In the genomic region with DNA sequence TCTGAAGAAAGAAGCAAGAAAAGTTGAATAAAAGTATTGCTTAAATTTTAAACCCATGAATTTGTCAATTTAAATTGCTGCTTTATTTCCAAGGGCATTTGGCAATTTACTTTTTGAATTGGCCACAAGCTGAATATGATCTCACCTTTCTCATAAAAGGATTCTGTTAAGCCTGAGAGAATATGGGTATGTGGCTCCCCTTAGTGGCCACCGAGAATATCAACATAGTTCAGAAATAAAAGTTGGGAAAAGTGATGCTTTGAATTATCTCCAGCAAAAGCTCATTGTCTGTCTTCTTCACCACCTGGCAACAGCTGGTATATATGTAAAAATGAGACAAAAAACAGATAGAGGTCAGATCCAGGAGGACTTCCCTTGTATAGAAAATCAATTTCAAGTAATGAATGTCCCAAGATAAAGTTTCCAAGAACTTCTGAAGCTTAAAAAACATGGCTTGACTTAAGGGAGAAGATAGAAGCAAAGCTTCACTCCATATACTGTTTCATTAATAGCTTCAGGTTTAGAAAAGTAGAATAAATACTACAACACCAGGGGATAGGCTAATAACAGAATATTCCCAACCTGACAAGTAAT, we compare ENCODE assay signal across 8 cellular contexts.
A peak's percentile ranks its signal among the peaks of the same experiment; 100 is the strongest.
DNase-seq lines count a peak whose midpoint lies in the region; ATAC-seq and TF ChIP-seq lines count a peak whose summit lies in the region.

No MANE protein-coding gene starts in this region.

- peaks cover 5% of the 10 kb centered on the region for H3F3A ChIP-seq in smooth muscle cell (ENCODE audit: low read depth)

- ATAC-seq in GM19467 (IDR thresholded peaks at IDR 0.05; ENCODE audit: unreplicated experiment) (peak; percentile 70), foreskin keratinocyte (peak; percentile 78)

- TF ChIP-seq CTCF in foreskin keratinocyte (conservative IDR thresholded peaks at IDR 0.05) (peak; percentile 87), smooth muscle cell (IDR thresholded peaks at IDR 0.05; ENCODE audit: borderline replicate concordance, insufficient read depth, poor library complexity, severe bottlenecking) (peak; percentile 80), stomach (IDR thresholded peaks at IDR 0.05) (peak in 2 of 7 experiments; percentile 36 to 44)

- H3K4me3 ChIP-seq in smooth muscle cell = no peak overlapping the region
- no peak overlapping the region for H3K4me3 ChIP-seq in stomach
- H3K4me3 ChIP-seq in MG63 = no peak overlapping the region

- peak; percentile 12 for DNase-seq in Daoy (ENCODE audit: low read depth)
- DNase-seq in HT-29 (ENCODE audit: low spot score) = peak; percentile 44
- DNase-seq in SKM-1 (lab: John Stamatoyannopoulos, UW; ENCODE audit: unreplicated experiment) = peak; percentile 45
- peak in 1 of 2 donors; percentile 32 for DNase-seq in foreskin keratinocyte
- no peak for DNase-seq in smooth muscle cell (lab: John Stamatoyannopoulos, UW; ENCODE audit: unreplicated experiment)
- no peak for DNase-seq in stomach
- DNase-seq in MG63 = no peak

- no peaks in the 10 kb centered on the region for H3K9me3 ChIP-seq in smooth muscle cell (replicated peaks; ENCODE audit: low read depth)
- H3K9me3 ChIP-seq in stomach = no peaks in the 10 kb centered on the region
- no peaks in the 10 kb centered on the region for H3K9me3 ChIP-seq in MG63

- no peak overlapping the region for H3K9ac ChIP-seq in smooth muscle cell (ENCODE audit: low read depth)

- no peak overlapping the region for H2AFZ ChIP-seq in smooth muscle cell (ENCODE audit: low read depth)

- no peaks in the 10 kb centered on the region for H3K36me3 ChIP-seq in smooth muscle cell (ENCODE audit: low read depth)
- no peaks in the 10 kb centered on the region for H3K36me3 ChIP-seq in stomach
- no peaks in the 10 kb centered on the region for H3K36me3 ChIP-seq in MG63

- TF ChIP-seq POLR2A in stomach (IDR thresholded peaks at IDR 0.05) = no peak

- H3K4me2 ChIP-seq in smooth muscle cell = no peak overlapping the region

- WGBS in smooth muscle cell (ENCODE audit: low lambda C conversion rate) = 0% methylated on average over 1 of the region's 1 CpG
- 0 to 2% (median 0%) methylated on average over 1 of the region's 1 CpG for WGBS in stomach, 5 donors

- H4K20me1 ChIP-seq in smooth muscle cell (ENCODE audit: low read depth) = no peaks in the 10 kb centered on the region

- intact Hi-C loops in stomach (cut with DNase I; ENCODE audit: low total_unique reads) = no loop called here

- H3K27ac ChIP-seq in foreskin keratinocyte = no peak overlapping the region
- H3K27ac ChIP-seq in smooth muscle cell (ENCODE audit: low read depth) = no peak overlapping the region
- no peak overlapping the region for H3K27ac ChIP-seq in stomach

- H3K79me2 ChIP-seq in smooth muscle cell (ENCODE audit: low read depth) = no peaks in the 10 kb centered on the region

- no peak for TF ChIP-seq EP300 in stomach (IDR thresholded peaks at IDR 0.05)

- H3K4me1 ChIP-seq in foreskin keratinocyte (peaks cover 4% of the 10 kb centered on the region), smooth muscle cell (ENCODE audit: low read depth) (no peaks in the 10 kb centered on the region), stomach (no peaks in the 10 kb centered on the region)

- peaks cover 20% of the 10 kb centered on the region for H3K27me3 ChIP-seq in foreskin keratinocyte
- H3K27me3 ChIP-seq in smooth muscle cell (ENCODE audit: low read depth) = no peaks in the 10 kb centered on the region
- no peaks in the 10 kb centered on the region for H3K27me3 ChIP-seq in stomach
- no peaks in the 10 kb centered on the region for H3K27me3 ChIP-seq in MG63

Comparison
In these comparisons a context has a peak if more than half of its experiments do, and no peak if none do; other contexts are left out.
1. DNase-seq: peak in Daoy (single experiment), HT-29 (single experiment) and SKM-1 (single experiment); none in smooth muscle cell (single experiment), stomach (single experiment) and MG63 (single experiment).